Comparison of ENCODE assay signal across 12 cellular contexts in genomic region chr2:191043438-191043837, GRCh38.
"Had no signal": no experiment of that assay in that cellular context is flagged by ENCODE, and none has a peak within 500 bp of the region (broad histone marks: within the 10 kb centered on the region; RNA-seq: fewer than 3 reads in every experiment).

No MANE protein-coding gene starts in this region.

- H3K36me3 ChIP-seq: esophagus muscularis mucosa, gastrocnemius medialis, neural progenitor cell, stomach had no signal

- H3K27me3 ChIP-seq: gastrocnemius medialis, neural progenitor cell had no signal

- H3K4me3 ChIP-seq: esophagus muscularis mucosa, gastrocnemius medialis, neural progenitor cell, skin epidermis, stomach had no signal

- H3K9me3 ChIP-seq: esophagus muscularis mucosa, gastrocnemius medialis, stomach had no signal

- H3K79me2 ChIP-seq: parathyroid adenoma had no signal

- H3K4me1 ChIP-seq: esophagus muscularis mucosa, gastrocnemius medialis, neural progenitor cell, parathyroid adenoma had no signal

- ATAC-seq: activated CD8-positive, alpha-beta T cell treated with anti-CD3 and anti-CD28 coated beads for 36 hours; gastrocnemius medialis had no signal

- H3K4me2 ChIP-seq: neural progenitor cell had no signal

- DNase-seq: activated CD4-positive, CD25-positive, alpha-beta regulatory T cell treated with anti-CD3 and anti-CD28 coated beads, Interleukin-2, amount 50 U/mL, for 72 hours; activated CD8-positive, alpha-beta memory T cell treated with anti-CD3 and anti-CD28 coated beads, Interleukin-2, amount 50 U/mL, for 4 hours; activated CD8-positive, alpha-beta T cell treated with anti-CD3 and anti-CD28 coated beads for 36 hours; activated naive CD4-positive, alpha-beta T cell treated with Interleukin-2 at 50 U/mL for 16 hours; gastrocnemius medialis; retina; stomach; SW 1271 had no signal

- H2AFZ ChIP-seq: neural progenitor cell, parathyroid adenoma had no signal

- H3K9ac ChIP-seq: neural progenitor cell, parathyroid adenoma had no signal

- H3K27ac ChIP-seq: esophagus muscularis mucosa, gastrocnemius medialis, neural progenitor cell, parathyroid adenoma, skin epidermis, stomach had no signal
